8 cellular contexts compared by ENCODE assay signal in the genomic region with DNA sequence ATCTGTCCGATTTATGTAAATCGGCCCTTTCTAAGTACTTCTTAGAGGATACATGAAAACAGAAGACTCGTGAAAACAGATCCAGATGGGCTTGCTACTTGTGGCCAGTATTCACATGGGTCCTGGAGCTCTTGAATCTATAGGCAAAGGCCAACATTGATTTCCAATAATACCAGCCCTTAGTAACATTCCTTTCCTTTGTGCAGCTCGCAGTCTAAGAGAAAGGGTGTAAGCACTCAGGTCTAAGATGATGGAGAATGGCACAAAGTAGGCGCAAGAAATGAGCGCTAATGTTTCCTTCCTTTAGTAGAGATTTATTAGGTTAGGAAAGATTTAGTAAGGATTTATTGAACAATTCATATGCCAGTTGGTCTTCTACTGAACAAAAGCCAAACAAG. TPM values are rescaled to one million over a fixed set of nuclear protein-coding genes. Genes with fewer than 3 reads are reported as not detected.
DNase-seq lines count a peak whose midpoint lies in the region; ATAC-seq and TF ChIP-seq lines count a peak whose summit lies in the region.

No MANE protein-coding gene starts in this region.

- H3K9me3 Mint-ChIP-seq in activated naive CD4-positive, alpha-beta T cell treated with anti-CD3 and anti-CD28 coated beads, Interleukin-2, amount 10 ng/mL, durations not matched to agents 7 days and 5 days, result no peaks in the 10 kb centered on the region

- peak overlapping the region; percentile 89 for H3K27ac Mint-ChIP-seq in activated naive CD4-positive, alpha-beta T cell treated with anti-CD3 and anti-CD28 coated beads, Interleukin-2, amount 10 ng/mL, durations not matched to agents 7 days and 5 days

- no peak for TF ChIP-seq CTCF in osteoblast (IDR thresholded peaks at IDR 0.05; ENCODE audit: extremely low read depth, low read depth, low read length)

- peak overlapping the region; percentile 82 for H3K4me3 Mint-ChIP-seq in activated naive CD4-positive, alpha-beta T cell treated with anti-CD3 and anti-CD28 coated beads, Interleukin-2, amount 10 ng/mL, durations not matched to agents 7 days and 5 days

- peak overlapping the region; percentile 75 for H3K4me3 ChIP-seq in SJCRH30
- H3K4me3 ChIP-seq in osteoblast (ENCODE audit: insufficient read depth, low read length), result peak overlapping the region; percentile 75

- H3K36me3 ChIP-seq in SJCRH30 (no peaks in the 10 kb centered on the region), osteoblast (ENCODE audit: insufficient read depth, low read length) (no peaks in the 10 kb centered on the region)

- H3K4me1 ChIP-seq in SJCRH30, result 0 out of 2 replicates have a peak, but pooled peaks cover 3% of the 10 kb centered on the region
- H3K4me1 ChIP-seq in osteoblast (ENCODE audit: insufficient read depth, low read length), result peaks cover 18% of the 10 kb centered on the region

- H3K27me3 ChIP-seq in SJCRH30, result no peaks in the 10 kb centered on the region
- H3K27me3 ChIP-seq in osteoblast (ENCODE audit: insufficient read depth, low read length), result peaks cover 28% of the 10 kb centered on the region

- ATAC-seq in GM18502 (IDR thresholded peaks at IDR 0.05; ENCODE audit: poor library complexity, unreplicated experiment), result no peak

- no peaks in the 10 kb centered on the region for H4K20me1 ChIP-seq in osteoblast (ENCODE audit: insufficient read depth, low read length)

- H3K4me2 ChIP-seq in osteoblast (ENCODE audit: insufficient read depth, low read length), result peak overlapping the region; percentile 84

- peak overlapping the region; percentile 92 for H2AFZ ChIP-seq in osteoblast (ENCODE audit: low read length)

- H3K27me3 Mint-ChIP-seq in activated naive CD4-positive, alpha-beta T cell treated with anti-CD3 and anti-CD28 coated beads, Interleukin-2, amount 10 ng/mL, durations not matched to agents 7 days and 5 days, result peaks cover 9% of the 10 kb centered on the region

- H3K36me3 Mint-ChIP-seq in activated naive CD4-positive, alpha-beta T cell treated with anti-CD3 and anti-CD28 coated beads, Interleukin-2, amount 10 ng/mL, durations not matched to agents 7 days and 5 days, result no peaks in the 10 kb centered on the region

- H3K27ac ChIP-seq in SJCRH30 (peak overlapping the region; percentile 98), epithelial cell of prostate (peak overlapping the region; percentile 58), osteoblast (ENCODE audit: low read depth, low read length) (no peak overlapping the region)

- no peaks in the 10 kb centered on the region for H3K79me2 ChIP-seq in osteoblast (ENCODE audit: insufficient read depth, low read length)

- no peak for DNase-seq in activated naive CD4-positive, alpha-beta T cell treated with anti-CD3 and anti-CD28 coated beads, Interleukin-2, amount 10 ng/mL, durations not matched to agents 7 days and 5 days
- DNase-seq in activated naive CD4-positive, alpha-beta T cell treated with anti-CD3 and anti-CD28 coated beads, Interleukin-2, amount 50 U/mL, for 16 hours, result no peak
- DNase-seq in SJCRH30 (peak; percentile 15 to 56), epithelial cell of prostate (ENCODE audit: low read depth, low spot score) (no peak), osteoblast (ENCODE audit: insufficient read length, low spot score, missing footprints) (no peak), SIG-M5 treated with dmso at 0.1 percent for 504 hours (lab: John Stamatoyannopoulos, UW; ENCODE audit: unreplicated experiment) (no peak)
- no peak for DNase-seq in stimulated activated CD8-positive, alpha-beta memory T cell treated with anti-CD3 and anti-CD28 coated beads, Interleukin-4, amount 100 ng/mL, for 48 hours

- CTCF ChIA-PET in activated naive CD4-positive, alpha-beta T cell treated with anti-CD3 and anti-CD28 coated beads, Interleukin-2, amount 10 ng/mL, durations not matched to agents 7 days and 5 days (lab: Charles Lee), result interaction anchor here (1.5 kb wide), 1 partner anchor 126 kb away, joined by 5 read pairs; no protein-coding TSS in a partner anchor

- no peaks in the 10 kb centered on the region for H3K9me3 ChIP-seq in SJCRH30 (replicated peaks)
- no peaks in the 10 kb centered on the region for H3K9me3 ChIP-seq in osteoblast (ENCODE audit: low read depth, low read length)

- H3K4me1 Mint-ChIP-seq in activated naive CD4-positive, alpha-beta T cell treated with anti-CD3 and anti-CD28 coated beads, Interleukin-2, amount 10 ng/mL, durations not matched to agents 7 days and 5 days, result peaks cover 51% of the 10 kb centered on the region

RNA-seq across cellular contexts. Expression of a gene that starts 0.6 kb away (rescaled TPM):
- total RNA-seq in SJCRH30 (2014; rRNA removed; shearing (Covaris generic)), result not detected in 2 replicates
- not detected in 2 replicates for total RNA-seq in osteoblast

RNA-seq across cellular contexts. Expression of a gene that starts 0.6 kb away (rescaled TPM):
- not detected in 2 replicates for total RNA-seq in SJCRH30 (2014; rRNA removed; shearing (Covaris generic))
- total RNA-seq in osteoblast, result not detected in 2 replicates

Comparison
In these comparisons a context has a peak if more than half of its experiments do, and no peak if none do; other contexts are left out.
1. DNase-seq: peak in SJCRH30 (2 of 2); none in activated naive CD4-positive, alpha-beta T cell treated with anti-CD3 and anti-CD28 coated beads, Interleukin-2, amount 10 ng/mL, durations not matched to agents 7 days and 5 days (single experiment), activated naive CD4-positive, alpha-beta T cell treated with anti-CD3 and anti-CD28 coated beads, Interleukin-2, amount 50 U/mL, for 16 hours (single experiment), epithelial cell of prostate (single experiment), osteoblast (single experiment), stimulated activated CD8-positive, alpha-beta memory T cell treated with anti-CD3 and anti-CD28 coated beads, Interleukin-4, amount 100 ng/mL, for 48 hours (single experiment) and SIG-M5 treated with dmso at 0.1 percent for 504 hours (single experiment).